ENCODE assay signal across 8 cellular contexts in genomic region chr5:177478711-177479646, GRCh38. TPM values are rescaled to one million over a fixed set of nuclear protein-coding genes. Genes with fewer than 3 reads are reported as not detected.
DNase-seq lines count a peak whose midpoint lies in the region; ATAC-seq, FAIRE-seq and TF ChIP-seq lines count a peak whose summit lies in the region.

No MANE protein-coding gene starts in this region.

- no peak for TF ChIP-seq POLR2A in stomach (IDR thresholded peaks at IDR 0.05)
- no peak for TF ChIP-seq POLR2A in GM12891 (IDR thresholded peaks at IDR 0.05; ENCODE audit: low read depth, low read length)

- 23 to 40% (median 29%) methylated on average over 18 of the region's 18 CpGs for WGBS in stomach, 5 donors

- H3K4me1 Mint-ChIP-seq in CD4-positive, alpha-beta T cell (ENCODE audit: low read depth), result peaks cover 34% of the 10 kb centered on the region
- H3K4me1 Mint-ChIP-seq in activated naive CD8-positive, alpha-beta T cell treated with anti-CD3 and anti-CD28 coated beads, Interleukin-2, amount 10 ng/mL, durations not matched to agents 7 days and 5 days, result peaks cover 52% of the 10 kb centered on the region

- no peak overlapping the region for H3K27ac ChIP-seq in CD4-positive, alpha-beta T cell (ENCODE audit: low read depth, low read length)
- H3K27ac ChIP-seq in stomach, result peak overlapping the region; percentile 39 to 83 (median 78)

- POLR2A ChIA-PET in CD4-positive, alpha-beta T cell (lab: Charles Lee), result interaction anchor here (0.9 to 1.9 kb wide), 3 partner anchors 19 to 53 kb away, joined by 3 to 6 read pairs (median 5); partner anchors contain the start of genes GRK6 and PDLIM7
- POLR2A ChIA-PET in activated naive CD8-positive, alpha-beta T cell treated with anti-CD3 and anti-CD28 coated beads, Interleukin-2, amount 10 ng/mL, durations not matched to agents 7 days and 5 days (lab: Charles Lee), result interaction anchor here (0.6 to 2.3 kb wide), 7 partner anchors 8 to 47 kb away, joined by 3 to 7 read pairs (median 5); partner anchors contain the start of gene PDLIM7

- H3K4me1 ChIP-seq in stomach, result peaks cover 15 to 87% (median 53%) of the 10 kb centered on the region in 4 donors

- no peak overlapping the region for H3K4me3 ChIP-seq in stomach

- H3K36me3 Mint-ChIP-seq in CD4-positive, alpha-beta T cell (ENCODE audit: low read depth), result no peaks in the 10 kb centered on the region
- peaks cover 13% of the 10 kb centered on the region for H3K36me3 Mint-ChIP-seq in activated naive CD8-positive, alpha-beta T cell treated with anti-CD3 and anti-CD28 coated beads, Interleukin-2, amount 10 ng/mL, durations not matched to agents 7 days and 5 days

- no peaks in the 10 kb centered on the region for H3K9me3 Mint-ChIP-seq in CD4-positive, alpha-beta T cell
- H3K9me3 Mint-ChIP-seq in activated naive CD8-positive, alpha-beta T cell treated with anti-CD3 and anti-CD28 coated beads, Interleukin-2, amount 10 ng/mL, durations not matched to agents 7 days and 5 days, result no peaks in the 10 kb centered on the region

- H3K36me3 ChIP-seq in stomach, result peaks cover 9 to 20% (median 14%) of the 10 kb centered on the region in 4 donors

- peak overlapping the region; percentile 87 for H3K27ac Mint-ChIP-seq in CD4-positive, alpha-beta T cell
- peak overlapping the region; percentile 94 for H3K27ac Mint-ChIP-seq in activated naive CD8-positive, alpha-beta T cell treated with anti-CD3 and anti-CD28 coated beads, Interleukin-2, amount 10 ng/mL, durations not matched to agents 7 days and 5 days

- peak; percentile 85 for ATAC-seq in CD4-positive, alpha-beta T cell (ENCODE audit: poor library complexity)
- ATAC-seq in activated naive CD8-positive, alpha-beta T cell treated with anti-CD3 and anti-CD28 coated beads, Interleukin-2, amount 10 ng/mL, durations not matched to agents 7 days and 5 days (ENCODE audit: low read depth), result peak; percentile 82

- DNase-seq in CD4-positive, alpha-beta T cell, result no peak
- DNase-seq in NCI-H2196 (lab: John Stamatoyannopoulos, UW; ENCODE audit: unreplicated experiment) (peak; percentile 60), left kidney (ENCODE audit: low read depth, low spot score) (peak; percentile 39), stomach (peak; percentile 80), amniotic stem cell (lab: John Stamatoyannopoulos, UW) (no peak), NCI-H82 (lab: John Stamatoyannopoulos, UW) (no peak), GM12891 (ENCODE audit: insufficient read length, low spot score) (no peak)
- DNase-seq in activated naive CD8-positive, alpha-beta T cell treated with anti-CD3 and anti-CD28 coated beads, Interleukin-2, amount 10 ng/mL, durations not matched to agents 7 days and 5 days, result peak; percentile 71

- peaks cover 5% of the 10 kb centered on the region for H3K27me3 Mint-ChIP-seq in CD4-positive, alpha-beta T cell
- H3K27me3 Mint-ChIP-seq in activated naive CD8-positive, alpha-beta T cell treated with anti-CD3 and anti-CD28 coated beads, Interleukin-2, amount 10 ng/mL, durations not matched to agents 7 days and 5 days, result no peaks in the 10 kb centered on the region

- H3K27me3 ChIP-seq in CD4-positive, alpha-beta T cell (ENCODE audit: control insufficient read depth, insufficient read depth, low read length), result no peaks in the 10 kb centered on the region
- H3K27me3 ChIP-seq in stomach, result peaks cover 0 to 5% (median 0%) of the 10 kb centered on the region in 3 donors

- no peak for TF ChIP-seq EP300 in stomach (IDR thresholded peaks at IDR 0.05)

- CTCF ChIA-PET in CD4-positive, alpha-beta T cell (lab: Charles Lee), result interaction anchor here (0.9 to 1.1 kb wide), 2 partner anchors 74 to 88 kb away, joined by 3 read pairs; no protein-coding TSS in a partner anchor

- no peak for FAIRE-seq in GM12891 (lab: Jason Lieb, UNC)

- no peaks in the 10 kb centered on the region for H3K9me3 ChIP-seq in CD4-positive, alpha-beta T cell (ENCODE audit: control insufficient read depth, low read length)
- H3K9me3 ChIP-seq in stomach, result no peaks in the 10 kb centered on the region

- no peak overlapping the region for H3K4me3 Mint-ChIP-seq in CD4-positive, alpha-beta T cell
- peak overlapping the region; percentile 45 for H3K4me3 Mint-ChIP-seq in activated naive CD8-positive, alpha-beta T cell treated with anti-CD3 and anti-CD28 coated beads, Interleukin-2, amount 10 ng/mL, durations not matched to agents 7 days and 5 days

- no peak for TF ChIP-seq CTCF in CD4-positive, alpha-beta T cell (IDR thresholded peaks at IDR 0.05)
- no peak for TF ChIP-seq CTCF in stomach (IDR thresholded peaks at IDR 0.05)

- intact Hi-C loops in CD4-positive, alpha-beta T cell (cut with DNase I, micrococcal nuclease), result no loop called here
- intact Hi-C loops in stomach (cut with DNase I; ENCODE audit: low total_unique reads), result no loop called here

TF ChIP-seq in GM12891, 5 proteins besides CTCF, POLR2A, EP300 and RAD21:
- TF ChIP-seq POU2F2 (IDR thresholded peaks at IDR 0.05; ENCODE audit: low read depth, low read length) (no peak), PAX5 (IDR thresholded peaks at IDR 0.05; ENCODE audit: insufficient read depth, low read length, severe bottlenecking) (no peak), SPI1 (IDR thresholded peaks at IDR 0.05; ENCODE audit: low read depth, low read length) (no peak), POLR2AphosphoS5 (IDR thresholded peaks at IDR 0.05; ENCODE audit: low read depth, low read length) (no peak; the same call in 1 of the 2 replicates), TAF1 (IDR thresholded peaks at IDR 0.05; ENCODE audit: low read depth, low read length) (no peak)
TF ChIP-seq in GM12891: peak in this region for 0.

RNA-seq across cellular contexts. Expression of gene DBN1, which starts 5.5 kb away (rescaled TPM):
- total RNA-seq in CD4-positive, alpha-beta T cell, result 1 to 10 TPM; 1.8 to 2.5 TPM
- 10 to 100 TPM; 82.5 to 87.0 TPM for total RNA-seq in activated naive CD8-positive, alpha-beta T cell treated with anti-CD3 and anti-CD28 coated beads, Interleukin-2, amount 10 ng/mL, durations not matched to agents 7 days and 5 days
- total RNA-seq in stomach, result 10 to 100 TPM; 15.2 to 78.1 (median 53.3) TPM
- polyA plus RNA-seq in stomach, result 10 to 100 TPM; 14.7 to 31.3 (median 22.7) TPM
- 36.9 TPM for polyA plus RNA-seq in GM12891 (2012; ENCODE audit: low read depth, missing spikeins)

RNA-seq across cellular contexts. Expression of gene PDLIM7, which starts 18.4 kb away (rescaled TPM):
- 1 to 10 TPM; 5.2 to 6.0 TPM for total RNA-seq in CD4-positive, alpha-beta T cell
- total RNA-seq in activated naive CD8-positive, alpha-beta T cell treated with anti-CD3 and anti-CD28 coated beads, Interleukin-2, amount 10 ng/mL, durations not matched to agents 7 days and 5 days, result 10 to 100 TPM; 51.6 to 60.6 TPM
- total RNA-seq in stomach, result 100 to 1,000 TPM in 2 of 5 donors, 10 to 100 TPM in 3; 14.6 to 126 (median 97.0) TPM
- polyA plus RNA-seq in stomach, result 100 to 1,000 TPM in 1 of 3 donors, 10 to 100 TPM in 2; 43.5 to 142 (median 76.6) TPM
- 38.1 TPM for polyA plus RNA-seq in GM12891 (2012; ENCODE audit: low read depth, missing spikeins)

RNA-seq across cellular contexts. Expression of gene DOK3, which starts 30.6 kb away (rescaled TPM):
- total RNA-seq in CD4-positive, alpha-beta T cell, result 1 to 10 TPM; 1.3 to 1.4 TPM
- total RNA-seq in activated naive CD8-positive, alpha-beta T cell treated with anti-CD3 and anti-CD28 coated beads, Interleukin-2, amount 10 ng/mL, durations not matched to agents 7 days and 5 days, result 1 to 10 TPM; 3.7 to 6.0 TPM
- total RNA-seq in stomach, result 10 to 100 TPM in 1 of 5 donors, 1 to 10 TPM in 2, under 1 TPM in 1, not detected in 1; 0.43 to 31.2 (median 3.9) TPM
- polyA plus RNA-seq in stomach, result 1 to 10 TPM; 2.4 to 6.0 (median 4.9) TPM
- polyA plus RNA-seq in GM12891 (2012; ENCODE audit: low read depth, missing spikeins), result 73.2 TPM

RNA-seq across cellular contexts. Expression of gene PRR7, which starts 32.4 kb away (rescaled TPM):
- total RNA-seq in CD4-positive, alpha-beta T cell, result 10 to 100 TPM; 23.3 to 23.5 TPM
- total RNA-seq in activated naive CD8-positive, alpha-beta T cell treated with anti-CD3 and anti-CD28 coated beads, Interleukin-2, amount 10 ng/mL, durations not matched to agents 7 days and 5 days, result 10 to 100 TPM; 10.0 to 10.6 TPM
- total RNA-seq in stomach, result under 1 TPM in 1 of 5 donors, not detected in 4; 0.73 TPM
- 1 to 10 TPM in 2 of 3 donors, under 1 TPM in 1; 0.61 to 3.7 (median 1.5) TPM for polyA plus RNA-seq in stomach
- polyA plus RNA-seq in GM12891 (2012; ENCODE audit: low read depth, missing spikeins), result 8.4 TPM

RNA-seq across cellular contexts. Expression of gene DDX41, which starts 37.8 kb away (rescaled TPM):
- total RNA-seq in CD4-positive, alpha-beta T cell, result 10 to 100 TPM; 49.6 to 49.7 TPM
- total RNA-seq in activated naive CD8-positive, alpha-beta T cell treated with anti-CD3 and anti-CD28 coated beads, Interleukin-2, amount 10 ng/mL, durations not matched to agents 7 days and 5 days, result 100 to 1,000 TPM; 132 to 135 TPM
- 100 to 1,000 TPM in 3 of 5 donors, 10 to 100 TPM in 2; 54.9 to 263 (median 128) TPM for total RNA-seq in stomach
- 10 to 100 TPM; 65.3 to 72.9 (median 71.0) TPM for polyA plus RNA-seq in stomach
- polyA plus RNA-seq in GM12891 (2012; ENCODE audit: low read depth, missing spikeins), result 114 TPM

Comparison
In these comparisons a context has a peak if more than half of its experiments do, and no peak if none do; other contexts are left out.
1. DNase-seq: peak in NCI-H2196 (single experiment), activated naive CD8-positive, alpha-beta T cell treated with anti-CD3 and anti-CD28 coated beads, Interleukin-2, amount 10 ng/mL, durations not matched to agents 7 days and 5 days (single experiment), left kidney (single experiment) and stomach (single experiment); none in CD4-positive, alpha-beta T cell (0 of 10), amniotic stem cell (single experiment), NCI-H82 (single experiment) and GM12891 (single experiment).
2. RNA of gene DBN1, which starts 5.5 kb away (total RNA-seq): 82.5 to 87.0 TPM in activated naive CD8-positive, alpha-beta T cell treated with anti-CD3 and anti-CD28 coated beads, Interleukin-2, amount 10 ng/mL, durations not matched to agents 7 days and 5 days and 15.2 to 78.1 TPM in stomach; 1.8 to 2.5 TPM in CD4-positive, alpha-beta T cell; every median in the first group is over 4 times any median in the second.